9 cellular contexts compared by ENCODE assay signal in the genomic region with DNA sequence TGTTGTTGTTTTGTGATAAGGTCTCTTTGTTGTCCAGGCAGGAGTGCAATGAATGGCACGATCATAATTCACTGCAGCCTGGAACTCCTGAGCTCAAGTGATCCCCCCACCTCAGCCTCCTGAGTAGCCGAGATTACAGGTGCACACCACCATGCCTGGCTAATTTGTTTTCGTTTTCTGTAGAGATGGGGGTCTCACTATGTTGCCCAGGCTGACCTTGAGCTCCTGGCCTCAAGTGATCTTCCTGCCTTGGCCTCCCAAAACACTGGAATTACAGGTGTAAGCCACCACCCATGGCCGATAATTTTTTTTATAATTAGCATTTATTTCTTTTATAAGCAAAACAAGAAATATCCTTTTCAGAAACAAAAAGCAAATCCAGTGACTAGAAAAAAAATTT. TPM values are rescaled to one million over a fixed set of nuclear protein-coding genes. Genes with fewer than 3 reads are reported as not detected.
DNase-seq lines count a peak whose midpoint lies in the region; ATAC-seq and TF ChIP-seq lines count a peak whose summit lies in the region.
"Had no signal": no experiment of that assay in that cellular context is flagged by ENCODE, and none has a peak within 500 bp of the region (broad histone marks: within the 10 kb centered on the region; RNA-seq: fewer than 3 reads in every experiment).

No MANE protein-coding gene starts in this region.

- no peak overlapping the region for H2AFZ ChIP-seq in smooth muscle cell (ENCODE audit: low read depth)

- no peaks in the 10 kb centered on the region for H3K27me3 ChIP-seq in RWPE2 (ENCODE audit: insufficient read depth, poor library complexity, severe bottlenecking)
- H3K27me3 ChIP-seq in endodermal cell (ENCODE audit: control insufficient read depth, insufficient read depth, low read length, poor library complexity, severe bottlenecking) = peaks cover 11% of the 10 kb centered on the region
- no peaks in the 10 kb centered on the region for H3K27me3 ChIP-seq in smooth muscle cell (ENCODE audit: low read depth)
- H3K27me3 ChIP-seq: adrenal gland had no signal

- H3K27me3 Mint-ChIP-seq in T-helper 1 cell treated with Interleukin-12 subunit alpha and Interleukin-12 subunit beta and Interleukin-4 antibody, amounts not matched to agents 30 μg/mL and 1 μg/mL, for 36 hours (ENCODE audit: low read depth) = no peaks in the 10 kb centered on the region
- peaks cover 11% of the 10 kb centered on the region for H3K27me3 Mint-ChIP-seq in endodermal cell (ENCODE audit: insufficient read depth)

- 80 to 91% methylated on average over 1 to 4 of the region's 4 CpGs for WGBS in endodermal cell (ENCODE audit: insufficient coverage in 1 of 2, insufficient read length in 1 of 2), 2 experiments
- WGBS in smooth muscle cell (ENCODE audit: low lambda C conversion rate) = 86% methylated on average over 4 of the region's 4 CpGs

- peaks cover 46% of the 10 kb centered on the region for H3K4me1 Mint-ChIP-seq in T-helper 1 cell treated with Interleukin-12 subunit alpha and Interleukin-12 subunit beta and Interleukin-4 antibody, amounts not matched to agents 30 μg/mL and 1 μg/mL, for 36 hours (ENCODE audit: low read depth)
- H3K4me1 Mint-ChIP-seq in endodermal cell = peaks cover 15% of the 10 kb centered on the region
- peaks cover 39% of the 10 kb centered on the region for H3K4me1 Mint-ChIP-seq in stimulated activated effector memory CD8-positive, alpha-beta T cell treated with anti-CD3 and anti-CD28 coated beads, Interleukin-12 subunit alpha, Interleukin-12 subunit beta, amount 100 ng/mL, for 72 hours

- no peaks in the 10 kb centered on the region for H3K79me2 ChIP-seq in smooth muscle cell (ENCODE audit: low read depth)

- TF ChIP-seq CTCF in RWPE2 (IDR thresholded peaks at IDR 0.05; ENCODE audit: poor library complexity, severe bottlenecking) (no peak), endodermal cell (conservative IDR thresholded peaks at IDR 0.05) (no peak), smooth muscle cell (IDR thresholded peaks at IDR 0.05; ENCODE audit: borderline replicate concordance, insufficient read depth, poor library complexity, severe bottlenecking) (no peak)

- H4K20me1 ChIP-seq in smooth muscle cell (ENCODE audit: low read depth) = no peaks in the 10 kb centered on the region

- peak overlapping the region; percentile 95 for H3K27ac Mint-ChIP-seq in T-helper 1 cell treated with Interleukin-12 subunit alpha and Interleukin-12 subunit beta and Interleukin-4 antibody, amounts not matched to agents 30 μg/mL and 1 μg/mL, for 36 hours
- peak overlapping the region; percentile 95 for H3K27ac Mint-ChIP-seq in endodermal cell
- peak overlapping the region; percentile 83 for H3K27ac Mint-ChIP-seq in stimulated activated effector memory CD8-positive, alpha-beta T cell treated with anti-CD3 and anti-CD28 coated beads, Interleukin-12 subunit alpha, Interleukin-12 subunit beta, amount 100 ng/mL, for 72 hours

- DNase-seq in T-helper 1 cell = no peak
- DNase-seq in RWPE2 (ENCODE audit: low spot score) = no peak
- DNase-seq in endodermal cell = no peak
- DNase-seq in stimulated activated effector memory CD8-positive, alpha-beta T cell treated with anti-CD3 and anti-CD28 coated beads, Interleukin-12 subunit alpha, Interleukin-12 subunit beta, amount 100 ng/mL, for 72 hours (ENCODE audit: low spot score in 2 of 2) = no peak
- DNase-seq in HK-2 (ENCODE audit: unreplicated experiment) = no peak
- DNase-seq in smooth muscle cell (lab: John Stamatoyannopoulos, UW; ENCODE audit: unreplicated experiment) = no peak

- H3K4me3 Mint-ChIP-seq in T-helper 1 cell treated with Interleukin-12 subunit alpha and Interleukin-12 subunit beta and Interleukin-4 antibody, amounts not matched to agents 30 μg/mL and 1 μg/mL, for 36 hours = peak overlapping the region; percentile 91
- H3K4me3 Mint-ChIP-seq in endodermal cell = no peak overlapping the region
- H3K4me3 Mint-ChIP-seq in stimulated activated effector memory CD8-positive, alpha-beta T cell treated with anti-CD3 and anti-CD28 coated beads, Interleukin-12 subunit alpha, Interleukin-12 subunit beta, amount 100 ng/mL, for 72 hours = peak overlapping the region; percentile 73

- ATAC-seq in RWPE2 (ENCODE audit: low read depth) (no peak), HG02610 (IDR thresholded peaks at IDR 0.05; ENCODE audit: unreplicated experiment) (no peak)
- ATAC-seq in stimulated activated effector memory CD8-positive, alpha-beta T cell treated with anti-CD3 and anti-CD28 coated beads, Interleukin-12 subunit alpha, Interleukin-12 subunit beta, amount 100 ng/mL, for 72 hours = no peak

- peaks cover 38% of the 10 kb centered on the region for H3K36me3 Mint-ChIP-seq in T-helper 1 cell treated with Interleukin-12 subunit alpha and Interleukin-12 subunit beta and Interleukin-4 antibody, amounts not matched to agents 30 μg/mL and 1 μg/mL, for 36 hours (ENCODE audit: low read depth)
- no peaks in the 10 kb centered on the region for H3K36me3 Mint-ChIP-seq in endodermal cell (ENCODE audit: low read depth)
- H3K36me3 Mint-ChIP-seq in stimulated activated effector memory CD8-positive, alpha-beta T cell treated with anti-CD3 and anti-CD28 coated beads, Interleukin-12 subunit alpha, Interleukin-12 subunit beta, amount 100 ng/mL, for 72 hours = peaks cover 36% of the 10 kb centered on the region

- no peaks in the 10 kb centered on the region for H3F3A ChIP-seq in smooth muscle cell (ENCODE audit: low read depth)

- no peaks in the 10 kb centered on the region; the same call in 1 of the 2 replicates for H3K36me3 ChIP-seq in RWPE2 (ENCODE audit: low read depth)
- no peaks in the 10 kb centered on the region for H3K36me3 ChIP-seq in endodermal cell (ENCODE audit: control insufficient read depth, insufficient read depth, low read length)
- no peaks in the 10 kb centered on the region for H3K36me3 ChIP-seq in smooth muscle cell (ENCODE audit: low read depth)
- H3K36me3 ChIP-seq: adrenal gland had no signal

- H3K9me3 ChIP-seq in RWPE2 (ENCODE audit: severe bottlenecking) (no peaks in the 10 kb centered on the region), endodermal cell (ENCODE audit: control insufficient read depth, low read length) (no peaks in the 10 kb centered on the region), smooth muscle cell (replicated peaks; ENCODE audit: low read depth) (no peaks in the 10 kb centered on the region)
- H3K9me3 ChIP-seq: adrenal gland had no signal

- no peak overlapping the region for H3K4me2 ChIP-seq in smooth muscle cell

- H3K4me1 ChIP-seq in RWPE2 (ENCODE audit: insufficient read depth, poor library complexity, severe bottlenecking) (peaks cover 25% of the 10 kb centered on the region), endodermal cell (ENCODE audit: control insufficient read depth, insufficient read depth, low read length) (no peaks in the 10 kb centered on the region), smooth muscle cell (ENCODE audit: low read depth) (no peaks in the 10 kb centered on the region)

- no peak overlapping the region for H3K4me3 ChIP-seq in RWPE2 (ENCODE audit: severe bottlenecking)
- no peak overlapping the region for H3K4me3 ChIP-seq in endodermal cell (ENCODE audit: low read length)
- no peak overlapping the region for H3K4me3 ChIP-seq in smooth muscle cell

- H3K9ac ChIP-seq in endodermal cell (ENCODE audit: extremely low read depth, low read length, poor library complexity, severe bottlenecking) (no peak overlapping the region), smooth muscle cell (ENCODE audit: low read depth) (no peak overlapping the region)

- H3K9me3 Mint-ChIP-seq in T-helper 1 cell treated with Interleukin-12 subunit alpha and Interleukin-12 subunit beta and Interleukin-4 antibody, amounts not matched to agents 30 μg/mL and 1 μg/mL, for 36 hours = no peaks in the 10 kb centered on the region
- no peaks in the 10 kb centered on the region for H3K9me3 Mint-ChIP-seq in endodermal cell
- no peaks in the 10 kb centered on the region for H3K9me3 Mint-ChIP-seq in stimulated activated effector memory CD8-positive, alpha-beta T cell treated with anti-CD3 and anti-CD28 coated beads, Interleukin-12 subunit alpha, Interleukin-12 subunit beta, amount 100 ng/mL, for 72 hours

- H3K27ac ChIP-seq in RWPE2 (ENCODE audit: poor library complexity, severe bottlenecking) = peak overlapping the region; percentile 45
- H3K27ac ChIP-seq in endodermal cell (ENCODE audit: low read depth, low read length) = no peak overlapping the region
- no peak overlapping the region for H3K27ac ChIP-seq in smooth muscle cell (ENCODE audit: low read depth)

RNA-seq across cellular contexts. Expression of a gene that starts 3.6 kb away (rescaled TPM):
- total RNA-seq in endodermal cell (1 to 10 TPM; 1.8 to 2.6 TPM), smooth muscle cell (23.8 and 25.6 TPM in 2 replicates)
- polyA plus RNA-seq in endodermal cell (2013, experiment 1 of 2) = 0.39 TPM
- 2.6 TPM for polyA plus RNA-seq in endodermal cell (2013, experiment 2 of 2)
- polyA plus RNA-seq in smooth muscle cell = 5.0 and 19.5 TPM in 2 replicates
